Comparison of ENCODE assay signal across 8 cellular contexts in the genomic region with DNA sequence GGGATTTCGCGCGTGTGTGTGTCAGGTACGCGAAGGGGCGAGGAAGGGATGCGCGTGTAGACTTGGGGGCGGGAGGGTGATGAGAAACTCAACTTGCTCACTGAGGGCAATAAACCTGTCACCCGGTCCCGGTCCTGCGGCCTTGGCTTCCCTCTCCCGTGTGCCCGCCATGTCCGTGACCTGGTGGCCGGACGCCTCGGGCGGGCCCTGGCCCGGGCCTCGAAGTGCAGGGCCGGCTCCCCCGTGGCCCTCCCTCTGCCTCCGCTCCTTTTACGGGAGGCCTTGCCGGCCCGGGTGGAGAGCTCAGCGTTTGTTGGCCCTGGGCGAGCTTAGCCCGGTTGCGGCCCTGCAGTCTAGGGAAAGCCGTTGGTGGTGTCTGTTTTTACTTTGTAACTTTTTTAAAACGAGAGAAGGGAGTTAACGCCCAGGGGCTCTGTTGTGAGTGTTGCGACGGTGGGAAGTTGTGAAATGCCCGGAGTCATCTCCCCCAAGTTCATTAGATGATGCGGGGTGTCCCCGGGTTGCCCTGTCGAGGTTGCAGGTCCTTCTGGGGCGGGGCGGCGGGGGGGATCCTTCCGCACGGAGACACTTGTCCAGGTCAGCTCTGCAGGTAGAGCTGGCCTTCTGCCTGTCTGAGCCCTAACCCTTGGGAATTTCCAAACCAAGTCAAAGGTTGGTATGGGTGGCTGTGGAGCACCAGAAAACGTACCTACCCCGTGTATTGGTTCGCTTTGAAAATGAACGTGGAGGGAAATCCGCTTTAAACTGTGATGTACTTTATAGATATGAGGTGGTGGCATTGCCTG. TPM values are rescaled to one million over a fixed set of nuclear protein-coding genes. Genes with fewer than 3 reads are reported as not detected.
DNase-seq lines count a peak whose midpoint lies in the region; ATAC-seq, FAIRE-seq and TF ChIP-seq lines count a peak whose summit lies in the region.

No MANE protein-coding gene starts in this region.

- peak overlapping the region; percentile 89 for H3K27ac ChIP-seq in GM12878 (ENCODE audit: control insufficient read depth, insufficient read depth)

- no peak for TF ChIP-seq POLR2A in GM12878 (IDR thresholded peaks at IDR 0.05; ENCODE audit: low read depth, low read length)

- H3K27me3 Mint-ChIP-seq in T-helper 17 cell, result no peaks in the 10 kb centered on the region

- H3K27me3 ChIP-seq in BE2C (no peaks in the 10 kb centered on the region), GM12878 (replicated peaks in 1 of 2; ENCODE audit: control insufficient read depth in 2 of 2, insufficient read depth in 2 of 2, low read length in 1 of 2) (no peaks in the 10 kb centered on the region), skeletal muscle satellite cell (ENCODE audit: control insufficient read depth, insufficient read depth, low read length) (no peaks in the 10 kb centered on the region)

- H3K9me3 ChIP-seq in BE2C (no peaks in the 10 kb centered on the region), T-helper 17 cell (ENCODE audit: control insufficient read depth, low read length, poor library complexity, severe bottlenecking) (no peaks in the 10 kb centered on the region), GM12878 (replicated peaks; ENCODE audit: control insufficient read depth, insufficient read depth, low read length) (peaks cover 1% of the 10 kb centered on the region; the same call in 2 of the 3 replicates), skeletal muscle satellite cell (replicated peaks; ENCODE audit: low read length) (no peaks in the 10 kb centered on the region)

- H3K4me1 ChIP-seq in BE2C, result no peaks in the 10 kb centered on the region
- H3K4me1 ChIP-seq in GM12878 (ENCODE audit: control insufficient read depth, insufficient read depth, low read length), result peaks cover 3% of the 10 kb centered on the region
- peaks cover 27% of the 10 kb centered on the region for H3K4me1 ChIP-seq in skeletal muscle satellite cell (ENCODE audit: control insufficient read depth, insufficient read depth, low read length)

- no peak for TF ChIP-seq RAD21 in GM12878 (IDR thresholded peaks at IDR 0.05; ENCODE audit: insufficient read depth, low read depth, low read length)

- SMC1A ChIA-PET in GM12878 (lab: Charles Lee; ENCODE audit: uncharacterized antibody, unreplicated experiment), result interaction anchor here (0.7 to 4.0 kb wide), 12 partner anchors 15 to 301 kb away, joined by 3 to 28 read pairs (median 4); no protein-coding TSS in a partner anchor

- H3K4me3 Mint-ChIP-seq in T-helper 17 cell, result peak overlapping the region; percentile 96

- no peak for TF ChIP-seq EP300 in GM12878 (IDR thresholded peaks at IDR 0.05; ENCODE audit: borderline replicate concordance in 1 of 2, control insufficient read depth in 1 of 2, low read depth in 2 of 2, low read length in 2 of 2)

- H2AFZ ChIP-seq in GM12878 (ENCODE audit: control insufficient read depth, low read depth, low read length), result no peak overlapping the region; the same call in 1 of the 2 replicates

- POLR2A ChIA-PET in GM12878 (lab: Charles Lee), result interaction anchor here (0.5 to 5.9 kb wide), 12 partner anchors 12 to 307 kb away, joined by 3 to 44 read pairs (median 5); partner anchors contain the start of genes METTL4 and NDC80

- peak; percentile 9 for DNase-seq in BE2C
- DNase-seq in T-helper 17 cell, result peak in 2 of 3 donors; percentile 35 to 46
- no peak for DNase-seq in GM12878 (ENCODE audit: low read depth, low spot score)
- no peak for DNase-seq in NCI-H1048 (lab: John Stamatoyannopoulos, UW)

- ATAC-seq in GM19372 (IDR thresholded peaks at IDR 0.05; ENCODE audit: low read depth, unreplicated experiment), result peak; percentile 3
- peak; percentile 8 for ATAC-seq in HG03571 (IDR thresholded peaks at IDR 0.05; ENCODE audit: unreplicated experiment)
- ATAC-seq in T-helper 17 cell, result peak; percentile 41
- ATAC-seq in GM12878, result peak; percentile 54

- in situ Hi-C loops in GM12878 (cut with MboI), result no loop called here

- no peak for FAIRE-seq in GM12878 (lab: Jason Lieb, UNC)

- peaks cover 29% of the 10 kb centered on the region for H3K4me1 Mint-ChIP-seq in T-helper 17 cell

- H3K27ac Mint-ChIP-seq in T-helper 17 cell, result peak overlapping the region; percentile 98

- H3K4me2 ChIP-seq in GM12878 (ENCODE audit: control insufficient read depth, insufficient read depth) (peak overlapping the region; percentile 77), skeletal muscle satellite cell (ENCODE audit: low read length) (peak overlapping the region; percentile 87)

- peaks cover 60% of the 10 kb centered on the region for H3K79me2 ChIP-seq in GM12878 (ENCODE audit: control insufficient read depth, insufficient read depth, low read length)

- H3K36me3 ChIP-seq in BE2C, result no peaks in the 10 kb centered on the region
- H3K36me3 ChIP-seq in GM12878 (ENCODE audit: control insufficient read depth in 2 of 2, insufficient read depth in 2 of 2, low read length in 1 of 2), result no peaks in the 10 kb centered on the region
- peaks cover 3% of the 10 kb centered on the region for H3K36me3 ChIP-seq in skeletal muscle satellite cell (ENCODE audit: insufficient read depth, low read length)

- CTCF ChIA-PET in GM12878 (lab: Yijun Ruan, JAX), result interaction anchor here (1.1 to 2.0 kb wide), 3 partner anchors 20 to 82 kb away, joined by 3 to 9 read pairs (median 4); no protein-coding TSS in a partner anchor

- H3K9ac ChIP-seq in GM12878 (ENCODE audit: control insufficient read depth, insufficient read depth, low read length) (peak overlapping the region; percentile 95), skeletal muscle satellite cell (ENCODE audit: low read depth, low read length) (peak overlapping the region; percentile 91)

- intact Hi-C loops in GM12878 (cut with micrococcal nuclease; ENCODE audit: unreplicated experiment), result loop anchor here (10.0 kb wide), 1 partner anchor 318 kb away; no protein-coding TSS in a partner anchor

- no peaks in the 10 kb centered on the region; the same call in 1 of the 2 replicates for H4K20me1 ChIP-seq in GM12878 (ENCODE audit: control insufficient read depth, insufficient read depth)

- RAD21 ChIA-PET in GM12878 (lab: Charles Lee; ENCODE audit: unreplicated experiment), result interaction anchor here (4.1 to 5.5 kb wide), 4 partner anchors 15 to 82 kb away, joined by 30 to 33 read pairs (median 32); no protein-coding TSS in a partner anchor

- no peak for TF ChIP-seq CTCF in BE2C (IDR thresholded peaks at IDR 0.05; ENCODE audit: low read depth, low read length)
- TF ChIP-seq CTCF in GM12878 (IDR thresholded peaks at IDR 0.05 in 2 of 3, conservative IDR thresholded peaks at IDR 0.05 in 1 of 3; ENCODE audit: control insufficient read depth in 2 of 3, extremely low read depth in 1 of 3, insufficient read depth in 1 of 3, low read depth in 3 of 3, low read length in 3 of 3), result no peak

- H3K4me3 ChIP-seq in BE2C (ENCODE audit: low read depth, low read length) (peak overlapping the region; percentile 78), GM12878 (peak overlapping the region; percentile 87), iPS-11a (ENCODE audit: low read depth, low read length) (peak overlapping the region; percentile 90), skeletal muscle satellite cell (ENCODE audit: low read length) (peak overlapping the region; percentile 90)

- H3K36me3 Mint-ChIP-seq in T-helper 17 cell (ENCODE audit: low read depth), result peaks cover 6% of the 10 kb centered on the region

- BruUV-seq in GM12878 (replicated peaks; lab: Mats Ljungman, UMichigan), result TSS peak; percentile 62

- WGBS in GM12878 (ENCODE audit: insufficient coverage, insufficient replicate concordance, low lambda C conversion rate, missing lambda C conversion rate), result under 1% methylated on average over 50 of the region's 50 CpGs

TF ChIP-seq in GM12878, 131 proteins besides CTCF, POLR2A, EP300 and RAD21 (continues in another document):
- 0 out of 2 replicates have a peak, but pooled peaks have one; percentile 21 for TF ChIP-seq BRCA1 (IDR thresholded peaks at IDR 0.05; ENCODE audit: low read depth, low read length)

RNA-seq across cellular contexts. Expression of gene SMCHD1, which starts 0.9 kb away (rescaled TPM):
- polyA plus RNA-seq in BE2C (2012; ENCODE audit: insufficient read depth, insufficient read length, low read depth), result 4.6 TPM
- total RNA-seq in T-helper 17 cell (100 to 1,000 TPM; 288 to 316 TPM), GM12878 (2014; rRNA removed) (71.6 and 89.8 TPM in 2 replicates), GM12878 (2014; rRNA removed; fragmentation: Illumina TruSeq; extraction: Trizol) (110 and 115 TPM in 2 replicates), GM12878 (2021) (50.2 and 52.0 TPM in 2 replicates)
- 550 and 614 TPM in 2 replicates for total RNA-seq in GM12878 (2013; cell fraction: nucleolus; rRNA removed)
- polyA plus RNA-seq in GM12878 (2011; ENCODE audit: low read depth), result 23.0 TPM
- polyA plus RNA-seq in GM12878 (2011; rRNA removed) (67.5 and 103 TPM in 2 replicates), GM12878 (2014; fragmentation: Illumina TruSeq; extraction: Trizol) (64.2 and 87.8 TPM in 2 replicates), GM12878 (2014; fragmentation: Nextera tagmentation; extraction: Ambion mirVana) (1 to 10 TPM; 6.0 to 7.2 TPM), GM12878 (2014; rRNA removed) (44.0 and 45.4 TPM in 2 replicates), GM12878 (2016; fragmentation: Nextera tagmentation; extraction: Ambion mirVana) (10 to 100 TPM; 16.5 to 17.5 TPM)
- polyA plus RNA-seq in GM12878 (2011; cell fraction: cytosol; rRNA removed), result 16.0 and 18.7 TPM in 2 replicates
- polyA plus RNA-seq in GM12878 (2011; cell fraction: nucleus; rRNA removed), result 72.0 and 77.0 TPM in 2 replicates
- 30.4 and 40.3 TPM in 2 replicates for polyA plus RNA-seq in GM12878 (2012)
- polyA minus RNA-seq in GM12878 (2011; rRNA and poly(A)+ RNA removed), result 62.1 and 99.8 TPM in 2 replicates
- polyA minus RNA-seq in GM12878 (2011; cell fraction: cytosol; rRNA and poly(A)+ RNA removed), result 42.8 and 52.2 TPM in 2 replicates
- 122 and 196 TPM in 2 replicates for polyA minus RNA-seq in GM12878 (2011; cell fraction: nucleus; rRNA and poly(A)+ RNA removed)
- total RNA-seq in skeletal muscle satellite cell (2012; rRNA removed), result 43.5 and 49.2 TPM in 2 replicates

Comparison
In these comparisons a context has a peak if more than half of its experiments do, and no peak if none do; other contexts are left out.
1. DNase-seq: peak in BE2C (single experiment) and T-helper 17 cell (2 of 3); none in GM12878 (single experiment) and NCI-H1048 (single experiment).
2. ATAC-seq: peak in every context shown above with its lines; median percentile 54 in GM12878; 41 in T-helper 17 cell; 8 in HG03571; 3 in GM19372.
3. Peak in every context shown above with its lines, with median percentiles within 50 percentile points of each other: H3K4me3 ChIP-seq.